ENCODE assay signal across 13 cellular contexts in genomic region chr1:91755176-91755575, GRCh38.
DNase-seq lines count a peak whose midpoint lies in the region; ATAC-seq and TF ChIP-seq lines count a peak whose summit lies in the region.
"Had no signal": no experiment of that assay in that cellular context is flagged by ENCODE, and none has a peak within 500 bp of the region (broad histone marks: within the 10 kb centered on the region; RNA-seq: fewer than 3 reads in every experiment).

No MANE protein-coding gene starts in this region.

- BruUV-seq in Panc1 (replicated peaks; lab: Mats Ljungman, UMichigan) (no TSS peak), Caco-2 (replicated peaks; lab: Mats Ljungman, UMichigan) (no TSS peak)

- WGBS in tibial nerve, 2 donors, result 49 to 56% methylated on average over 6 of the region's 6 CpGs

- H3K4me3 Mint-ChIP-seq in Caco-2 (ENCODE audit: unreplicated experiment), result no peak overlapping the region
- H3K4me3 Mint-ChIP-seq: CD4-positive, CD25-positive, alpha-beta regulatory T cell had no signal

- no peak for TF ChIP-seq CTCF in Panc1 (IDR thresholded peaks at IDR 0.05)
- TF ChIP-seq CTCF in tibial nerve (IDR thresholded peaks at IDR 0.05), result peak in 1 of 5 experiments; percentile 33
- TF ChIP-seq CTCF in Caco-2 (IDR thresholded peaks at IDR 0.05; ENCODE audit: insufficient read depth in 1 of 2, low read depth in 1 of 2, low read length in 1 of 2, severe bottlenecking in 1 of 2, unreplicated experiment in 1 of 2), result no peak

- H3K9me3 Mint-ChIP-seq in Caco-2 (ENCODE audit: unreplicated experiment), result no peaks in the 10 kb centered on the region
- H3K9me3 Mint-ChIP-seq: CD4-positive, CD25-positive, alpha-beta regulatory T cell; effector memory CD8-positive, alpha-beta T cell had no signal

- intact Hi-C loops in Panc1 (cut with micrococcal nuclease; ENCODE audit: unreplicated experiment), result no loop called here
- intact Hi-C loops in Caco-2 (cut with micrococcal nuclease; ENCODE audit: unreplicated experiment), result no loop called here

- H3K4me1 Mint-ChIP-seq in Caco-2 (ENCODE audit: low read depth, unreplicated experiment), result no peaks in the 10 kb centered on the region

- POLR2A ChIA-PET in Panc1 (lab: Charles Lee) (no interaction called here), Caco-2 (lab: Charles Lee) (no interaction called here)

- H3K27ac ChIP-seq in Panc1 (ENCODE audit: low read length) (0 out of 2 replicates have a peak overlapping the region, but pooled peaks have one; percentile 12), tibial nerve (peak overlapping the region; percentile 17 to 84 (median 64)), caudate nucleus (ENCODE audit: low read depth, low read length) (no peak overlapping the region)
- H3K27ac ChIP-seq: PC-9 had no signal

- H3K4me1 ChIP-seq in Panc1 (ENCODE audit: control insufficient read depth, insufficient read depth, low read length) (peaks cover 12% of the 10 kb centered on the region; the same call in 1 of the 2 replicates), tibial nerve (peaks cover 4 to 93% (median 44%) of the 10 kb centered on the region in 4 donors), Caco-2 (no peaks in the 10 kb centered on the region)

- peaks cover 6% of the 10 kb centered on the region for H3K36me3 Mint-ChIP-seq in Caco-2 (ENCODE audit: insufficient read depth, unreplicated experiment)

- H3K36me3 ChIP-seq in Panc1 (ENCODE audit: control insufficient read depth, insufficient read depth, low read length) (no peaks in the 10 kb centered on the region), tibial nerve (no peaks in the 10 kb centered on the region), Caco-2 (ENCODE audit: control insufficient read depth, insufficient read depth, low read length) (no peaks in the 10 kb centered on the region)

- in situ Hi-C loops in Panc1 (cut with HindIII; ENCODE audit: low pct_unique_long_range_greater_than_20kb, low sequenced_read_pairs), result no loop called here

- no peak for TF ChIP-seq POLR2A in tibial nerve (IDR thresholded peaks at IDR 0.05)

- H3K4me3 ChIP-seq in Panc1 (ENCODE audit: low read depth in 2 of 2, low read length in 2 of 2) (no peak overlapping the region), tibial nerve (no peak overlapping the region), Caco-2 (ENCODE audit: low read depth, low read length) (no peak overlapping the region)
- H3K4me3 ChIP-seq: PC-9 had no signal

- ATAC-seq in Panc1, result no peak
- ATAC-seq: effector memory CD8-positive, alpha-beta T cell had no signal

- no peaks in the 10 kb centered on the region for H3K27me3 ChIP-seq in Panc1 (ENCODE audit: control insufficient read depth, insufficient read depth, low read length)
- no peaks in the 10 kb centered on the region for H3K27me3 ChIP-seq in tibial nerve
- no peaks in the 10 kb centered on the region for H3K27me3 ChIP-seq in Caco-2 (replicated peaks; ENCODE audit: control insufficient read depth, insufficient read depth, low read length)

- peak in 1 of 2 donors; percentile 98 for TF ChIP-seq EP300 in tibial nerve (IDR thresholded peaks at IDR 0.05)

- DNase-seq in Panc1 (ENCODE audit: low read depth, low spot score) (no peak), fibroblast of the conjunctiva (ENCODE audit: low read depth) (peak; percentile 91), mucosa of gallbladder (ENCODE audit: low spot score) (peak; percentile 37), tibial nerve (ENCODE audit: low spot score in 2 of 2) (peak; percentile 59 to 78), Caco-2 (no peak), NCI-H2171 treated with DMSO at 0.1 percent for 48 hours (lab: John Stamatoyannopoulos, UW) (no peak), caudate nucleus (lab: John Stamatoyannopoulos, UW) (no peak)
- DNase-seq in stimulated activated CD4-positive, alpha-beta T cell treated with anti-CD3 and anti-CD28 coated beads, Interleukin-2, amount 100 ng/mL, for 24 hours, result no peak
- DNase-seq: activated naive CD4-positive, alpha-beta T cell; effector memory CD8-positive, alpha-beta T cell; NCI-H187 treated with DMSO at 0.1 percent for 48 hours had no signal

- H3K27ac Mint-ChIP-seq in Caco-2 (ENCODE audit: unreplicated experiment), result no peak overlapping the region

- CTCF ChIA-PET in Panc1 (lab: Charles Lee), result no interaction called here
- CTCF ChIA-PET in Caco-2 (lab: Charles Lee), result no interaction called here

- H3K27me3 Mint-ChIP-seq in Caco-2 (ENCODE audit: insufficient read depth, unreplicated experiment), result no peaks in the 10 kb centered on the region
- H3K27me3 Mint-ChIP-seq: CD4-positive, CD25-positive, alpha-beta regulatory T cell; effector memory CD8-positive, alpha-beta T cell had no signal

- no peaks in the 10 kb centered on the region for H3K9me3 ChIP-seq in Panc1 (ENCODE audit: control insufficient read depth, insufficient read depth, low read depth, low read length)
- no peaks in the 10 kb centered on the region for H3K9me3 ChIP-seq in tibial nerve
- no peaks in the 10 kb centered on the region for H3K9me3 ChIP-seq in Caco-2

Comparison
In these comparisons a context has a peak if more than half of its experiments do, and no peak if none do; other contexts are left out.
1. DNase-seq: peak in fibroblast of the conjunctiva (single experiment), mucosa of gallbladder (single experiment) and tibial nerve (2 of 2); none in Panc1 (single experiment), Caco-2 (0 of 2), stimulated activated CD4-positive, alpha-beta T cell treated with anti-CD3 and anti-CD28 coated beads, Interleukin-2, amount 100 ng/mL, for 24 hours (0 of 2), NCI-H2171 treated with DMSO at 0.1 percent for 48 hours (single experiment) and caudate nucleus (0 of 61).